ENCODE assay signal across 30 cellular contexts in the genomic region with DNA sequence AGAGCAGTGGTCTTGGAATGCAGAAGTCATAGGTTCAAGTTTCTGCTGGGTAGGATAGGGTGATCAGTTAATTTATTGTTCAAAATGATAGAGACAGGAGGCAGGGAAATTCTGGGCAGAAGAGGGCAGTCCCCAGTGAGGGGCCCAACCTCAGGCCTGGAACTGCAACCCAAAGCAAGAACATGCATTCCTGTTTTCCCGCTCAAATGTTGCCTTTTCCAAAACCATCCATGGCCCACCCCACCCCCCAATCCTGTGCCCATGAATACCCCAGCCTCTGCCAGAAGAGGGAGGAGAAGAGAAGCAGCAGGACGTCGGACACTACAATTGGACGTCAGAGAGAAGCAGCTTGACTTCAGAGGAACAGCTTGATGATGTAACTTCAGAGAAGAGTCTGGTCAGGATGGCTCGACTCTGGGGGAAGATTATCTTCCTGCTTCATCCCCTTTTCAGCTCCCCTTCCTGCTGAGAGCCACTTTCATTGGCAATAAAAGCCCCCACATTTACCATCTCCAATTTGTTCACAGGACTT.
"Had no signal": no experiment of that assay in that cellular context is flagged by ENCODE, and none has a peak within 500 bp of the region (broad histone marks: within the 10 kb centered on the region; RNA-seq: fewer than 3 reads in every experiment).

No MANE protein-coding gene starts in this region.

- H3K27me3 ChIP-seq: ascending aorta, gastroesophageal sphincter, right atrium auricular region, upper lobe of left lung, vagina had no signal

- H3K9me3 Mint-ChIP-seq: activated naive CD4-positive, alpha-beta T cell treated with anti-CD3 and anti-CD28 coated beads for 36 hours; activated T-helper 1 cell treated with anti-CD3 and anti-CD28 coated beads, Interleukin-12 subunit alpha, Interleukin-12 subunit beta, Interleukin-2, Interleukin-4 antibody, amounts not matched to agents 30 ng/mL and 10 ng/mL and 1 ng/mL, durations not matched to agents 14 hours and 24 hours and 36 hours; stimulated activated naive CD8-positive, alpha-beta T cell treated with anti-CD3 and anti-CD28 coated beads, Interleukin-15, amount 100 ng/mL, for 72 hours; T-helper 2 cell treated with Interferon-gamma antibody and Interleukin-4, amounts not matched to agents 5 μg/mL and 100 μg/mL, for 36 hours had no signal

- H3K27me3 Mint-ChIP-seq: naive B cell; stimulated activated memory B cell treated with anti-CD40 and anti-IgM and Interleukin-4, amounts not matched to agents 10 μg/mL and 1 μg/mL and 100 μg/mL, for 72 hours had no signal

- H3K36me3 Mint-ChIP-seq: activated naive CD8-positive, alpha-beta T cell treated with anti-CD3 and anti-CD28 coated beads for 36 hours; naive B cell; stimulated activated memory B cell treated with anti-CD40 and anti-IgM and Interleukin-4, amounts not matched to agents 10 μg/mL and 1 μg/mL and 100 μg/mL, for 72 hours had no signal

- H3K4me3 Mint-ChIP-seq: activated naive CD4-positive, alpha-beta T cell treated with anti-CD3 and anti-CD28 coated beads for 36 hours; activated naive CD8-positive, alpha-beta T cell treated with anti-CD3 and anti-CD28 coated beads for 36 hours; activated T-helper 1 cell treated with anti-CD3 and anti-CD28 coated beads, Interleukin-12 subunit alpha, Interleukin-12 subunit beta, Interleukin-2, Interleukin-4 antibody, amounts not matched to agents 30 ng/mL and 10 ng/mL and 1 ng/mL, durations not matched to agents 14 hours and 24 hours and 36 hours; stimulated activated memory B cell treated with anti-CD40 and anti-IgM and Interleukin-4, amounts not matched to agents 10 μg/mL and 1 μg/mL and 100 μg/mL, for 72 hours; stimulated activated naive CD8-positive, alpha-beta T cell treated with anti-CD3 and anti-CD28 coated beads, Interleukin-15, amount 100 ng/mL, for 72 hours; T-helper 2 cell treated with Interferon-gamma antibody and Interleukin-4, amounts not matched to agents 5 μg/mL and 100 μg/mL, for 36 hours had no signal

- H3K36me3 ChIP-seq: ascending aorta, brain microvascular endothelial cell, gastroesophageal sphincter, right atrium auricular region, upper lobe of left lung, vagina had no signal

- H3K27ac ChIP-seq: ascending aorta, brain microvascular endothelial cell, coronary artery, gastroesophageal sphincter, right atrium auricular region, vagina had no signal

- H3K4me1 ChIP-seq: ascending aorta, right atrium auricular region, vagina had no signal

- ATAC-seq: gastroesophageal sphincter; left lobe of liver; stimulated activated memory B cell treated with anti-CD40 and anti-IgM and Interleukin-4, amounts not matched to agents 10 μg/mL and 1 μg/mL and 100 μg/mL, for 72 hours; stimulated activated naive CD8-positive, alpha-beta T cell treated with anti-CD3 and anti-CD28 coated beads, Interleukin-15, amount 100 ng/mL, for 72 hours had no signal

- H3K9me3 ChIP-seq: ascending aorta, gastroesophageal sphincter, right atrium auricular region, upper lobe of left lung, vagina had no signal

- DNase-seq: activated CD4-positive, alpha-beta T cell treated with anti-CD3 and anti-CD28 coated beads for 4 hours; activated CD4-positive, alpha-beta T cell treated with anti-CD3 and anti-CD28 coated beads, Interleukin-2, amount 50 U/mL, for 4 hours; activated CD8-positive, alpha-beta memory T cell treated with anti-CD3 and anti-CD28 coated beads, Interleukin-2, amount 50 U/mL, for 4 hours; activated effector memory CD4-positive, alpha-beta T cell treated with anti-CD3 and anti-CD28 coated beads, Interleukin-2, amount 50 U/mL, for 16 hours; activated naive CD4-positive, alpha-beta T cell treated with anti-CD3 and anti-CD28 coated beads for 36 hours; activated naive CD8-positive, alpha-beta T cell treated with anti-CD3 and anti-CD28 coated beads for 36 hours; activated T-cell treated with anti-CD3 and anti-CD28 coated beads, Interleukin-2, amount 50 U/mL, for 1 hour; brain microvascular endothelial cell; head of caudate nucleus; hypothalamus; kidney glomerular epithelial cell; naive B cell; occipital lobe; stimulated activated CD4-positive, alpha-beta T cell treated with anti-CD3 and anti-CD28 coated beads, Interleukin-1b, Interleukin-23, amount 100 ng/mL, for 48 hours; stimulated activated CD4-positive, alpha-beta T cell treated with anti-CD3 and anti-CD28 coated beads, Interleukin-4, amount 100 ng/mL, for 4 hours; stimulated activated CD8-positive, alpha-beta memory T cell treated with anti-CD3 and anti-CD28 coated beads, Interleukin-4, amount 100 ng/mL, for 48 hours; stimulated activated naive CD8-positive, alpha-beta T cell treated with anti-CD3 and anti-CD28 coated beads, Interleukin-15, amount 100 ng/mL, for 72 hours; substantia nigra; T-helper 1 cell; upper lobe of left lung had no signal

- H3K4me1 Mint-ChIP-seq: activated naive CD8-positive, alpha-beta T cell treated with anti-CD3 and anti-CD28 coated beads for 36 hours; naive B cell; stimulated activated memory B cell treated with anti-CD40 and anti-IgM and Interleukin-4, amounts not matched to agents 10 μg/mL and 1 μg/mL and 100 μg/mL, for 72 hours; stimulated activated naive CD8-positive, alpha-beta T cell treated with anti-CD3 and anti-CD28 coated beads, Interleukin-15, amount 100 ng/mL, for 72 hours had no signal

- H3K27ac Mint-ChIP-seq: activated naive CD4-positive, alpha-beta T cell treated with anti-CD3 and anti-CD28 coated beads for 36 hours; activated naive CD8-positive, alpha-beta T cell treated with anti-CD3 and anti-CD28 coated beads for 36 hours; activated T-helper 1 cell treated with anti-CD3 and anti-CD28 coated beads, Interleukin-12 subunit alpha, Interleukin-12 subunit beta, Interleukin-2, Interleukin-4 antibody, amounts not matched to agents 30 ng/mL and 10 ng/mL and 1 ng/mL, durations not matched to agents 14 hours and 24 hours and 36 hours; naive B cell; stimulated activated memory B cell treated with anti-CD40 and anti-IgM and Interleukin-4, amounts not matched to agents 10 μg/mL and 1 μg/mL and 100 μg/mL, for 72 hours; stimulated activated naive CD8-positive, alpha-beta T cell treated with anti-CD3 and anti-CD28 coated beads, Interleukin-15, amount 100 ng/mL, for 72 hours; T-helper 2 cell treated with Interferon-gamma antibody and Interleukin-4, amounts not matched to agents 5 μg/mL and 100 μg/mL, for 36 hours had no signal

- H3K4me2 ChIP-seq: smooth muscle cell had no signal

- H3K4me3 ChIP-seq: ascending aorta, coronary artery, gastroesophageal sphincter, right atrium auricular region, smooth muscle cell, upper lobe of left lung, vagina had no signal
